Comparison of ENCODE assay signal across 13 cellular contexts in genomic region chr2:43139501-43139900, GRCh38.
DNase-seq lines count a peak whose midpoint lies in the region.
"Had no signal": no experiment of that assay in that cellular context is flagged by ENCODE, and none has a peak within 500 bp of the region (broad histone marks: within the 10 kb centered on the region; RNA-seq: fewer than 3 reads in every experiment).

No MANE protein-coding gene starts in this region.

- POLR2A ChIA-PET in activated CD4-positive, alpha-beta memory T cell treated with anti-CD3 and anti-CD28 coated beads for 36 hours (lab: Charles Lee) = interaction anchor here (0.8 to 2.5 kb wide), 11 partner anchors 10 to 88 kb away, joined by 3 to 19 read pairs (median 4); partner anchors contain the start of gene ZFP36L2

- H3K4me1 ChIP-seq in subcutaneous abdominal adipose tissue (ENCODE audit: control insufficient read depth in 5 of 5, insufficient read depth in 5 of 5, low read length in 5 of 5) = peaks cover 2 to 32% (median 27%) of the 10 kb centered on the region in 5 donors
- H3K4me1 ChIP-seq: pancreas had no signal

- no peaks in the 10 kb centered on the region for H3K27me3 ChIP-seq in subcutaneous abdominal adipose tissue (ENCODE audit: control insufficient read depth in 5 of 5, insufficient read depth in 4 of 5, low read length in 5 of 5)
- H3K27me3 ChIP-seq: brain microvascular endothelial cell, left lung, pancreas had no signal

- no peak overlapping the region for H3K9ac ChIP-seq in subcutaneous abdominal adipose tissue (ENCODE audit: low read length in 5 of 5)

- H3K4me3 Mint-ChIP-seq in activated naive CD4-positive, alpha-beta T cell treated with anti-CD3 and anti-CD28 coated beads for 36 hours = no peak overlapping the region
- H3K4me3 Mint-ChIP-seq in activated CD4-positive, alpha-beta memory T cell treated with anti-CD3 and anti-CD28 coated beads for 36 hours = peak overlapping the region; percentile 13
- H3K4me3 Mint-ChIP-seq in immature natural killer cell = peak overlapping the region; percentile 73 to 86 (median 82)

- H3K36me3 ChIP-seq in subcutaneous abdominal adipose tissue (ENCODE audit: control insufficient read depth in 5 of 5, insufficient read depth in 5 of 5, low read length in 5 of 5) = no peaks in the 10 kb centered on the region
- H3K36me3 ChIP-seq: brain microvascular endothelial cell, left lung, pancreas had no signal

- peak overlapping the region; percentile 61 for H3K27ac ChIP-seq in subcutaneous abdominal adipose tissue (ENCODE audit: low read depth, low read length)
- H3K27ac ChIP-seq: brain microvascular endothelial cell, pancreas had no signal

- H3K9me3 Mint-ChIP-seq in activated naive CD4-positive, alpha-beta T cell treated with anti-CD3 and anti-CD28 coated beads for 36 hours = no peaks in the 10 kb centered on the region
- H3K9me3 Mint-ChIP-seq in activated CD4-positive, alpha-beta memory T cell treated with anti-CD3 and anti-CD28 coated beads for 36 hours = no peaks in the 10 kb centered on the region
- H3K9me3 Mint-ChIP-seq in immature natural killer cell = no peaks in the 10 kb centered on the region

- no peaks in the 10 kb centered on the region for H3K9me3 ChIP-seq in subcutaneous abdominal adipose tissue (ENCODE audit: control insufficient read depth in 5 of 5, low read length in 5 of 5)
- H3K9me3 ChIP-seq: left lung, pancreas had no signal

- peaks cover 2% of the 10 kb centered on the region for H3K36me3 Mint-ChIP-seq in activated naive CD4-positive, alpha-beta T cell treated with anti-CD3 and anti-CD28 coated beads for 36 hours (ENCODE audit: low read depth)
- no peaks in the 10 kb centered on the region for H3K36me3 Mint-ChIP-seq in activated CD4-positive, alpha-beta memory T cell treated with anti-CD3 and anti-CD28 coated beads for 36 hours
- no peaks in the 10 kb centered on the region for H3K36me3 Mint-ChIP-seq in immature natural killer cell

- H3K27ac Mint-ChIP-seq in activated naive CD4-positive, alpha-beta T cell treated with anti-CD3 and anti-CD28 coated beads for 36 hours = peak overlapping the region; percentile 6
- H3K27ac Mint-ChIP-seq in activated CD4-positive, alpha-beta memory T cell treated with anti-CD3 and anti-CD28 coated beads for 36 hours = peak overlapping the region; percentile 85
- peak overlapping the region; percentile 99 to 100 (median 99) for H3K27ac Mint-ChIP-seq in immature natural killer cell

- DNase-seq in activated naive CD4-positive, alpha-beta T cell treated with anti-CD3 and anti-CD28 coated beads for 36 hours = no peak
- no peak for DNase-seq in activated naive CD4-positive, alpha-beta T cell (lab: John Stamatoyannopoulos, UW)
- no peak for DNase-seq in activated CD4-positive, alpha-beta memory T cell treated with anti-CD3 and anti-CD28 coated beads for 36 hours
- no peak for DNase-seq in immature natural killer cell
- DNase-seq in NCI-H2171 (lab: John Stamatoyannopoulos, UW) = no peak
- no peak for DNase-seq in NCI-H1105 treated with DMSO at 0.1 percent for 48 hours (lab: John Stamatoyannopoulos, UW)
- no peak for DNase-seq in foreskin melanocyte
- DNase-seq: brain microvascular endothelial cell, NCI-H446 treated with DMSO at 0.1 percent for 48 hours, pancreas, T-helper 9 cell had no signal

- H3K4me3 ChIP-seq in subcutaneous abdominal adipose tissue (ENCODE audit: low read depth in 1 of 5, low read length in 5 of 5) = no peak overlapping the region
- H3K4me3 ChIP-seq: left lung, pancreas had no signal

- H3K4me1 Mint-ChIP-seq in activated naive CD4-positive, alpha-beta T cell treated with anti-CD3 and anti-CD28 coated beads for 36 hours (ENCODE audit: low read depth) = peaks cover 77% of the 10 kb centered on the region
- H3K4me1 Mint-ChIP-seq in activated CD4-positive, alpha-beta memory T cell treated with anti-CD3 and anti-CD28 coated beads for 36 hours (ENCODE audit: low read depth) = peaks cover 65% of the 10 kb centered on the region
- peaks cover 81 to 92% of the 10 kb centered on the region in 2 donors for H3K4me1 Mint-ChIP-seq in immature natural killer cell

- CTCF ChIA-PET in activated naive CD4-positive, alpha-beta T cell treated with anti-CD3 and anti-CD28 coated beads for 36 hours (lab: Charles Lee) = interaction anchor here (0.9 to 2.6 kb wide), 12 partner anchors 10 to 90 kb away, joined by 3 to 21 read pairs (median 6); no protein-coding TSS in a partner anchor
- CTCF ChIA-PET in activated CD4-positive, alpha-beta memory T cell treated with anti-CD3 and anti-CD28 coated beads for 36 hours (lab: Charles Lee) = interaction anchor here (0.7 to 17.8 kb wide), 8 partner anchors 8 to 89 kb away, joined by 4 to 254 read pairs (median 10); no protein-coding TSS in a partner anchor

- intact Hi-C loops in activated naive CD4-positive, alpha-beta T cell treated with anti-CD3 and anti-CD28 coated beads for 36 hours (cut with micrococcal nuclease) = loop anchor here (2.0 kb wide), 1 partner anchor 19 kb away; no protein-coding TSS in a partner anchor
- intact Hi-C loops in activated CD4-positive, alpha-beta memory T cell treated with anti-CD3 and anti-CD28 coated beads for 36 hours (cut with micrococcal nuclease) = no loop called here

- no peaks in the 10 kb centered on the region for H3K27me3 Mint-ChIP-seq in activated naive CD4-positive, alpha-beta T cell treated with anti-CD3 and anti-CD28 coated beads for 36 hours (ENCODE audit: low read depth)
- H3K27me3 Mint-ChIP-seq in activated CD4-positive, alpha-beta memory T cell treated with anti-CD3 and anti-CD28 coated beads for 36 hours = no peaks in the 10 kb centered on the region
- peaks cover 17 to 18% (median 17%) of the 10 kb centered on the region in 3 donors for H3K27me3 Mint-ChIP-seq in immature natural killer cell (ENCODE audit: low read depth in 3 of 3)

Comparison
In these comparisons a context has a peak if more than half of its experiments do, and no peak if none do; other contexts are left out.
1. H3K27ac Mint-ChIP-seq: peak in every context shown above with its lines; median percentile 99 in immature natural killer cell; 85 in activated CD4-positive, alpha-beta memory T cell treated with anti-CD3 and anti-CD28 coated beads for 36 hours; 6 in activated naive CD4-positive, alpha-beta T cell treated with anti-CD3 and anti-CD28 coated beads for 36 hours.